In the genomic region with DNA sequence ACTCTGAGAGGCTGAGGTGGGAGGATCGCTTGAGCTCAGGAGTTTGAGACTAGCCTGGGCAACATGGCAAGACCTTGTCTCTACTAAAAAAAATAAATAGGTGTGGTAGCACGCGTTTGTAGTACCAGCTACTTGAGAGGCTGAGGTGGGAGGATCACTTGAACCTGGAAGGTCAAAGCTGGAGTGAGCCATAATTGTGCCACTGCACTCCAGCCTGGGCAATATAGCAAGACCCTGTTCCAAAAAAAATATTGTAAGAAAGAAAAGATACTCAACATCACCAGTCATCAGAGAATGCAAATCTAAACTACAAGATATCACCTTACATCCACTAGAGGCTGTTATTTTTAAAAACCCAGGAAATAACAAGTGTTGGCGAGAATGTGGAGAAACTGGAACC, we compare ENCODE assay signal across 8 cellular contexts.
"Had no signal": no experiment of that assay in that cellular context is flagged by ENCODE, and none has a peak within 500 bp of the region (broad histone marks: within the 10 kb centered on the region; RNA-seq: fewer than 3 reads in every experiment).

No MANE protein-coding gene starts in this region.

- H3K4me3 ChIP-seq: GM23248, HAP-1 had no signal

- H3K27ac ChIP-seq: GM23248, HL-60 had no signal

- H3K9ac ChIP-seq: GM23248 had no signal

- H3K4me1 ChIP-seq: HAP-1 had no signal

- ATAC-seq: HCT116 had no signal

- DNase-seq: GM23248, GOT3, H7, HFFc6, IMR-90 had no signal

- H3K36me3 ChIP-seq: HAP-1 had no signal

- H2AFZ ChIP-seq: GM23248 had no signal
